1 cellular context compared by ENCODE assay signal in genomic region chr6:30836431-30836866, GRCh38.
TF ChIP-seq lines count a peak whose summit lies in the region.

No MANE protein-coding gene starts in this region.

TF ChIP-seq in K562, 482 proteins besides CTCF, POLR2A, EP300 and RAD21 (continued from another document):
- TF ChIP-seq ZBTB26 (CRISPR knock-in tag; IDR thresholded peaks at IDR 0.05) (no peak), MEIS2 (IDR thresholded peaks at IDR 0.05; ENCODE audit: partially characterized antibody) (no peak), ERF (CRISPR knock-in tag; IDR thresholded peaks at IDR 0.05) (no peak), JUN (IDR thresholded peaks at IDR 0.05; ENCODE audit: borderline replicate concordance, low read depth, low read length) (no peak), JUN (CRISPR knock-in tag; IDR thresholded peaks at IDR 0.05; ENCODE audit: borderline replicate concordance) (no peak), PHB (CRISPR knock-in tag; IDR thresholded peaks at IDR 0.05) (no peak), SETDB1 (IDR thresholded peaks at IDR 0.05; ENCODE audit: low read length) (no peak)
- TF ChIP-seq, protein P1, sequence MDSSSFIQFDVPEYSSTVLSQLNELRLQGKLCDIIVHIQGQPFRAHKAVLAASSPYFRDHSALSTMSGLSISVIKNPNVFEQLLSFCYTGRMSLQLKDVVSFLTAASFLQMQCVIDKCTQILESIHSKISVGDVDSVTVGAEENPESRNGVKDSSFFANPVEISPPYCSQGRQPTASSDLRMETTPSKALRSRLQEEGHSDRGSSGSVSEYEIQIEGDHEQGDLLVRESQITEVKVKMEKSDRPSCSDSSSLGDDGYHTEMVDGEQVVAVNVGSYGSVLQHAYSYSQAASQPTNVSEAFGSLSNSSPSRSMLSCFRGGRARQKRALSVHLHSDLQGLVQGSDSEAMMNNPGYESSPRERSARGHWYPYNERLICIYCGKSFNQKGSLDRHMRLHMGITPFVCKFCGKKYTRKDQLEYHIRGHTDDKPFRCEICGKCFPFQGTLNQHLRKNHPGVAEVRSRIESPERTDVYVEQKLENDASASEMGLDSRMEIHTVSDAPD (CRISPR knock-in tag; IDR thresholded peaks at IDR 0.05) = no peak
